ENCODE assay signal across 14 cellular contexts in genomic region chr2:181197140-181197760, GRCh38.
DNase-seq lines count a peak whose midpoint lies in the region; ATAC-seq and TF ChIP-seq lines count a peak whose summit lies in the region.
"Had no signal": no experiment of that assay in that cellular context is flagged by ENCODE, and none has a peak within 500 bp of the region (broad histone marks: within the 10 kb centered on the region; RNA-seq: fewer than 3 reads in every experiment).

No MANE protein-coding gene starts in this region.

- H3K9me2 ChIP-seq in Karpas-422 (replicated peaks; ENCODE audit: insufficient read depth, low read length) = no peaks in the 10 kb centered on the region

- H3K4me1 ChIP-seq in Karpas-422 (ENCODE audit: low read length) = no peaks in the 10 kb centered on the region; the same call in 1 of the 2 replicates
- H3K4me1 ChIP-seq in aorta (ENCODE audit: control insufficient read depth in 1 of 2, insufficient read depth in 2 of 2, low read length in 2 of 2) = no peaks in the 10 kb centered on the region
- H3K4me1 ChIP-seq: ascending aorta had no signal

- H3K4me3 ChIP-seq in Karpas-422 (ENCODE audit: low read length) (no peak overlapping the region), aorta (ENCODE audit: low read length in 2 of 2) (no peak overlapping the region)
- H3K4me3 ChIP-seq: ascending aorta had no signal

- H3K4me2 ChIP-seq in Karpas-422 (ENCODE audit: low read depth, low read length, poor library complexity, severe bottlenecking) = no peak overlapping the region

- H3K36me3 ChIP-seq in Karpas-422 (ENCODE audit: insufficient read depth, low read length) (no peaks in the 10 kb centered on the region), aorta (ENCODE audit: control insufficient read depth in 1 of 2, insufficient read depth in 2 of 2, low read length in 1 of 2) (no peaks in the 10 kb centered on the region)
- H3K36me3 ChIP-seq: ascending aorta had no signal

- H3K4me3 Mint-ChIP-seq in activated CD4-positive, alpha-beta T cell treated with anti-CD3 and anti-CD28 coated beads, Interleukin-2, amount 10 ng/mL, durations not matched to agents 7 days and 5 days = no peak overlapping the region
- peak overlapping the region; percentile 35 for H3K4me3 Mint-ChIP-seq in activated naive CD8-positive, alpha-beta T cell
- peak overlapping the region; percentile 30 for H3K4me3 Mint-ChIP-seq in natural killer cell

- POLR2A ChIA-PET in activated CD4-positive, alpha-beta T cell treated with anti-CD3 and anti-CD28 coated beads, Interleukin-2, amount 10 ng/mL, durations not matched to agents 7 days and 5 days (lab: Charles Lee) = no interaction called here

- H3K9me3 Mint-ChIP-seq in activated CD4-positive, alpha-beta T cell treated with anti-CD3 and anti-CD28 coated beads, Interleukin-2, amount 10 ng/mL, durations not matched to agents 7 days and 5 days = peaks cover 46% of the 10 kb centered on the region
- H3K9me3 Mint-ChIP-seq in activated naive CD8-positive, alpha-beta T cell (ENCODE audit: low read depth) = peaks cover 18% of the 10 kb centered on the region
- peaks cover 0 to 2% of the 10 kb centered on the region in 2 donors for H3K9me3 Mint-ChIP-seq in natural killer cell

- no peak for TF ChIP-seq CTCF in natural killer cell (IDR thresholded peaks at IDR 0.05)

- ATAC-seq in natural killer cell (peak in 2 of 3 donors; percentile 42 to 49), aorta (ENCODE audit: low FRiP score) (no peak)

- WGBS in aorta, 2 donors = 81 to 84% methylated on average over 3 of the region's 3 CpGs

- no peaks in the 10 kb centered on the region for H3K27me3 Mint-ChIP-seq in activated CD4-positive, alpha-beta T cell treated with anti-CD3 and anti-CD28 coated beads, Interleukin-2, amount 10 ng/mL, durations not matched to agents 7 days and 5 days
- H3K27me3 Mint-ChIP-seq in activated naive CD8-positive, alpha-beta T cell = no peaks in the 10 kb centered on the region
- H3K27me3 Mint-ChIP-seq in natural killer cell (ENCODE audit: low read depth in 2 of 2) = no peaks in the 10 kb centered on the region

- H3K27ac ChIP-seq in Karpas-422 (ENCODE audit: low read length) (no peak overlapping the region), aorta (ENCODE audit: low read depth in 1 of 2, low read length in 2 of 2) (no peak overlapping the region)
- H3K27ac ChIP-seq: ascending aorta had no signal

- H3K79me2 ChIP-seq in Karpas-422 (ENCODE audit: low read length) = no peaks in the 10 kb centered on the region

- H4K20me1 ChIP-seq in Karpas-422 (ENCODE audit: insufficient read depth, low read depth, low read length) = no peaks in the 10 kb centered on the region

- H3K27ac Mint-ChIP-seq in activated CD4-positive, alpha-beta T cell treated with anti-CD3 and anti-CD28 coated beads, Interleukin-2, amount 10 ng/mL, durations not matched to agents 7 days and 5 days = peak overlapping the region; percentile 85
- peak overlapping the region; percentile 82 for H3K27ac Mint-ChIP-seq in activated naive CD8-positive, alpha-beta T cell
- peak overlapping the region; percentile 78 to 83 for H3K27ac Mint-ChIP-seq in natural killer cell

- no peak for DNase-seq in activated CD4-positive, alpha-beta T cell treated with anti-CD3 and anti-CD28 coated beads, Interleukin-2, amount 10 ng/mL, durations not matched to agents 7 days and 5 days
- no peak for DNase-seq in activated CD4-positive, alpha-beta T cell treated with anti-CD3 and anti-CD28 coated beads, Interleukin-2, amount 50 U/mL, for 1 hour
- DNase-seq in Karpas-422 (no peak), natural killer cell (no peak), aorta (no peak), HT-29 (ENCODE audit: low spot score) (no peak), cerebellar nuclear complex (lab: John Stamatoyannopoulos, UW) (no peak)
- DNase-seq: NCI-H187; NCI-H446; NK-92 treated with Interleukin-12 subunit alpha and Interleukin-12 subunit beta, amount 100 ng/mL, for 24 hours; stimulated activated CD4-positive, alpha-beta T cell treated with anti-CD3 and anti-CD28 coated beads, Interleukin-15, amount 100 ng/mL, for 24 hours; SW 1271 had no signal

- no peaks in the 10 kb centered on the region for H3K9me3 ChIP-seq in Karpas-422 (ENCODE audit: low read length)
- no peaks in the 10 kb centered on the region for H3K9me3 ChIP-seq in aorta (ENCODE audit: control insufficient read depth, low read length)
- H3K9me3 ChIP-seq: ascending aorta had no signal

- H2AFZ ChIP-seq in Karpas-422 (ENCODE audit: low read length) = 0 out of 2 replicates have a peak overlapping the region, but pooled peaks have one; percentile 10

- H3K27me3 ChIP-seq in Karpas-422 (ENCODE audit: low read length) = no peaks in the 10 kb centered on the region
- H3K27me3 ChIP-seq in aorta (ENCODE audit: control insufficient read depth in 1 of 2, insufficient read depth in 2 of 2, low read length in 1 of 2) = no peaks in the 10 kb centered on the region
- H3K27me3 ChIP-seq: ascending aorta had no signal

- H3K36me3 Mint-ChIP-seq in activated CD4-positive, alpha-beta T cell treated with anti-CD3 and anti-CD28 coated beads, Interleukin-2, amount 10 ng/mL, durations not matched to agents 7 days and 5 days (ENCODE audit: low read depth) = peaks cover 63% of the 10 kb centered on the region
- H3K36me3 Mint-ChIP-seq in activated naive CD8-positive, alpha-beta T cell = peaks cover 20% of the 10 kb centered on the region
- no peaks in the 10 kb centered on the region for H3K36me3 Mint-ChIP-seq in natural killer cell

- CTCF ChIA-PET in activated CD4-positive, alpha-beta T cell treated with anti-CD3 and anti-CD28 coated beads, Interleukin-2, amount 10 ng/mL, durations not matched to agents 7 days and 5 days (lab: Charles Lee) = interaction anchor here (2.5 kb wide), 1 partner anchor 19 kb away, joined by 6 read pairs; no protein-coding TSS in a partner anchor

- intact Hi-C loops in natural killer cell (cut with micrococcal nuclease) = loop anchor here (5.0 kb wide), 1 partner anchor 35 kb away; no protein-coding TSS in a partner anchor
- intact Hi-C loops in aorta (cut with DNase I) = no loop called here

- H3K4me1 Mint-ChIP-seq in activated CD4-positive, alpha-beta T cell treated with anti-CD3 and anti-CD28 coated beads, Interleukin-2, amount 10 ng/mL, durations not matched to agents 7 days and 5 days = peaks cover 41% of the 10 kb centered on the region
- peaks cover 53% of the 10 kb centered on the region for H3K4me1 Mint-ChIP-seq in activated naive CD8-positive, alpha-beta T cell (ENCODE audit: low read depth)
- H3K4me1 Mint-ChIP-seq in natural killer cell = peaks cover 61 to 65% of the 10 kb centered on the region in 2 donors

- no peak overlapping the region for H3K9ac ChIP-seq in Karpas-422 (ENCODE audit: low read length)
